ENCODE assay signal across 33 cellular contexts in the genomic region with DNA sequence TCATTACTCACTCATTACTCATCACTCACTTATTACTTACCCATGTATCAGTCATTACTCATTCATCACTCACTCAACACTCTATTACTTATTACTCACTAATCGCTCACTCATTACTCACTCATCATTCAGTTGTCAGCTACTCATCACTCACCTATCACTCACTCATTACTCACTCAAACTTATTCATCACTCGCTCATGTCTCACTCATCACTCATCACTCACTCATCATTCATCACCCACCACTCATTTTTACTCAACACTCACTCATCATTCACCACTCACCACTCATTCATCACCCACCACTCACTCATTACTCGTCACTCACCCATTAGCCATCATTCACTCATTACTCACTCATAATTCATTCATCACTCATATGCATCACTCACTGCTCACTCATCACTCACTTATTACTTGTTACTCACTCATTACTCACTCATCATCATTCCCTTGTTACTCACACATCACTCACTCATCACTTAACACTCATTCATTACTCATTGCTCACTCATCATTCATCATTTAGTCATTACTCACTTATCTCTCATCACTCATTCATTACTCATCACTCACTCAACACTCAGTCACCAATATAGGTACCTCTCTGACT.
DNase-seq lines count a peak whose midpoint lies in the region; ATAC-seq and TF ChIP-seq lines count a peak whose summit lies in the region.
"Had no signal": no experiment of that assay in that cellular context is flagged by ENCODE, and none has a peak within 500 bp of the region (broad histone marks: within the 10 kb centered on the region; RNA-seq: fewer than 3 reads in every experiment).

No MANE protein-coding gene starts in this region.

- H3K9me3 Mint-ChIP-seq in activated CD4-positive, alpha-beta T cell treated with anti-CD3 and anti-CD28 coated beads for 36 hours (ENCODE audit: low read depth), result no peaks in the 10 kb centered on the region
- H3K9me3 Mint-ChIP-seq: central memory CD8-positive, alpha-beta T cell; dendritic cell treated with granulocyte-macrophage colony-stimulating factor and Interleukin-4, amounts not matched to agents 40 ng/mL and 50 ng/mL, for 4 days; type B pancreatic cell had no signal

- no peak overlapping the region for H2AFZ ChIP-seq in HCT116 (ENCODE audit: low read depth, low read length, poor library complexity, severe bottlenecking)
- no peak overlapping the region for H2AFZ ChIP-seq in neural cell (ENCODE audit: low read depth, low read length)

- no peak overlapping the region for H3K4me3 Mint-ChIP-seq in activated CD4-positive, alpha-beta T cell treated with anti-CD3 and anti-CD28 coated beads for 36 hours
- H3K4me3 Mint-ChIP-seq: central memory CD8-positive, alpha-beta T cell; dendritic cell treated with granulocyte-macrophage colony-stimulating factor and Interleukin-4, amounts not matched to agents 40 ng/mL and 50 ng/mL, for 4 days; endodermal cell; naive B cell; type B pancreatic cell had no signal

- H3K27ac Mint-ChIP-seq in activated CD4-positive, alpha-beta T cell treated with anti-CD3 and anti-CD28 coated beads for 36 hours, result no peak overlapping the region
- H3K27ac Mint-ChIP-seq: dendritic cell treated with granulocyte-macrophage colony-stimulating factor and Interleukin-4, amounts not matched to agents 40 ng/mL and 50 ng/mL, for 4 days; endodermal cell; naive B cell; progenitor cell of endocrine pancreas; type B pancreatic cell had no signal

- no peaks in the 10 kb centered on the region for H3K27me3 Mint-ChIP-seq in activated CD4-positive, alpha-beta T cell treated with anti-CD3 and anti-CD28 coated beads for 36 hours
- H3K27me3 Mint-ChIP-seq: central memory CD8-positive, alpha-beta T cell; dendritic cell treated with granulocyte-macrophage colony-stimulating factor and Interleukin-4, amounts not matched to agents 40 ng/mL and 50 ng/mL, for 4 days; naive B cell; progenitor cell of endocrine pancreas had no signal

- H3K79me2 ChIP-seq in HCT116 (ENCODE audit: insufficient read depth, low read length) (no peaks in the 10 kb centered on the region), neural cell (replicated peaks; ENCODE audit: insufficient read depth, low read length) (no peaks in the 10 kb centered on the region)

- peak; percentile 64 for TF ChIP-seq EP300 in neural cell (conservative IDR thresholded peaks at IDR 0.05; ENCODE audit: poor library complexity, severe bottlenecking)

- intact Hi-C loops in activated CD4-positive, alpha-beta T cell treated with anti-CD3 and anti-CD28 coated beads for 36 hours (cut with DNase I, micrococcal nuclease), result loop anchor here in 1 of 2 experiments (2.0 kb wide), 1 partner anchor 389 kb away; no protein-coding TSS in a partner anchor
- intact Hi-C loops in HCT116 (cut with micrococcal nuclease), result no loop called here

- no peaks in the 10 kb centered on the region for H3F3A ChIP-seq in neural cell (ENCODE audit: insufficient read depth, low read length, poor library complexity, severe bottlenecking)

- H3K9ac ChIP-seq in HCT116 (ENCODE audit: low read length) (no peak overlapping the region), neural cell (ENCODE audit: low read length) (no peak overlapping the region)

- peaks cover 0 to 11% of the 10 kb centered on the region in 2 experiments; a peak in 2 of 4 replicates for H3K9me3 ChIP-seq in HCT116 (ENCODE audit: control insufficient read depth in 1 of 2, insufficient read depth in 1 of 2, low read depth in 1 of 2, low read length in 2 of 2)
- no peaks in the 10 kb centered on the region for H3K9me3 ChIP-seq in neural cell (ENCODE audit: low read length)
- H3K9me3 ChIP-seq: esophagus muscularis mucosa had no signal

- H4K20me1 ChIP-seq in HCT116 (ENCODE audit: insufficient read depth), result no peaks in the 10 kb centered on the region
- no peaks in the 10 kb centered on the region for H4K20me1 ChIP-seq in neural cell (ENCODE audit: insufficient read depth)

- no TSS peak for BruUV-seq in HCT116 (replicated peaks; lab: Mats Ljungman, UMichigan)

- CTCF ChIA-PET in activated CD4-positive, alpha-beta T cell treated with anti-CD3 and anti-CD28 coated beads for 36 hours (lab: Charles Lee), result no interaction called here
- CTCF ChIA-PET in HCT116 (lab: Charles Lee), result no interaction called here

- no peaks in the 10 kb centered on the region for H3K4me1 ChIP-seq in HCT116 (ENCODE audit: control insufficient read depth in 1 of 2, insufficient read depth in 2 of 2, low read length in 2 of 2)
- H3K4me1 ChIP-seq: body of pancreas, esophagus muscularis mucosa had no signal

- H3K9me2 ChIP-seq in HCT116 (ENCODE audit: insufficient read depth) (no peaks in the 10 kb centered on the region), neural cell (ENCODE audit: insufficient read depth, low read length) (no peaks in the 10 kb centered on the region)

- ATAC-seq in activated CD4-positive, alpha-beta T cell treated with anti-CD3 and anti-CD28 coated beads for 36 hours, result peak; percentile 80
- no peak for ATAC-seq in HCT116
- ATAC-seq: body of pancreas, PC-3, sciatic nerve had no signal

- POLR2A ChIA-PET in activated CD4-positive, alpha-beta T cell treated with anti-CD3 and anti-CD28 coated beads for 36 hours (lab: Charles Lee), result no interaction called here
- POLR2A ChIA-PET in HCT116 (lab: Charles Lee), result no interaction called here

- H3K36me3 ChIP-seq in HCT116 (ENCODE audit: control insufficient read depth in 1 of 2, insufficient read depth in 2 of 2, low read length in 2 of 2), result no peaks in the 10 kb centered on the region
- H3K36me3 ChIP-seq in neural cell (ENCODE audit: insufficient read depth, low read length), result no peaks in the 10 kb centered on the region
- H3K36me3 ChIP-seq: esophagus muscularis mucosa had no signal

- H3K4me2 ChIP-seq in HCT116 (ENCODE audit: low read length) (no peak overlapping the region), neural cell (ENCODE audit: low read length) (no peak overlapping the region)

- no peak for TF ChIP-seq CTCF in HCT116 (IDR thresholded peaks at IDR 0.05 in 2 of 3, conservative IDR thresholded peaks at IDR 0.05 in 1 of 3; ENCODE audit: borderline replicate concordance in 1 of 3, insufficient read depth in 1 of 3, low read depth in 2 of 3, low read length in 2 of 3)
- no peak for TF ChIP-seq CTCF in neural cell (IDR thresholded peaks at IDR 0.05; ENCODE audit: poor library complexity, severe bottlenecking)

- H3K27me3 ChIP-seq in HCT116 (ENCODE audit: insufficient read depth, low read length), result no peaks in the 10 kb centered on the region
- no peaks in the 10 kb centered on the region for H3K27me3 ChIP-seq in neural cell (ENCODE audit: insufficient read depth, low read depth, low read length)
- H3K27me3 ChIP-seq: esophagus muscularis mucosa had no signal

- RAD21 ChIA-PET in HCT116 (lab: Charles Lee; ENCODE audit: low non-redundant PET in 1 of 2, low total read pairs in 2 of 2, uncharacterized antibody in 2 of 2, unreplicated experiment in 2 of 2), result no interaction called here

- H3K36me3 Mint-ChIP-seq in activated CD4-positive, alpha-beta T cell treated with anti-CD3 and anti-CD28 coated beads for 36 hours (ENCODE audit: low read depth), result no peaks in the 10 kb centered on the region
- H3K36me3 Mint-ChIP-seq: naive B cell, type B pancreatic cell had no signal

- peak overlapping the region; percentile 67; the same call in 1 of the 2 replicates for H3K27ac ChIP-seq in HCT116 (ENCODE audit: low read depth, low read length)
- H3K27ac ChIP-seq in neural cell (ENCODE audit: low read length), result no peak overlapping the region
- H3K27ac ChIP-seq: body of pancreas, esophagus muscularis mucosa, HL-60 had no signal

- TF ChIP-seq POLR2A in HCT116 (IDR thresholded peaks at IDR 0.05; ENCODE audit: borderline replicate concordance, extremely low read depth, insufficient read depth, insufficient read length), result no peak

- DNase-seq in activated CD4-positive, alpha-beta T cell treated with anti-CD3 and anti-CD28 coated beads for 36 hours, result peak; percentile 8
- no peak for DNase-seq in activated CD4-positive, alpha-beta T cell treated with anti-CD3 and anti-CD28 coated beads for 1 hour
- DNase-seq in HCT116 (ENCODE audit: low read depth, low spot score) (peak; percentile 19), RKO (ENCODE audit: low spot score) (peak; percentile 77), hippocampal formation (lab: John Stamatoyannopoulos, UW) (no peak), AG08396 (ENCODE audit: low spot score) (no peak)
- DNase-seq in effector CD8-positive, alpha-beta T cell (lab: John Stamatoyannopoulos, UW), result no peak
- DNase-seq: 8988T; activated CD4-positive, alpha-beta T cell treated with anti-CD3 and anti-CD28 coated beads for 4 hours; activated CD8-positive, alpha-beta memory T cell treated with anti-CD3 and anti-CD28 coated beads for 24 hours; activated gamma-delta T cell treated with Interleukin-2 at 50 U/mL for 16 hours; activated T-cell treated with anti-CD3 and anti-CD28 coated beads for 4 hours; body of pancreas; DND-41; endodermal cell; GF-D8; midbrain; naive B cell; NCI-H1417 treated with DMSO at 0.1 percent for 48 hours; NCI-H2029 treated with DMSO at 0.1 percent for 48 hours; NCI-H69; nucleus accumbens; PC-3; SHP77; stimulated activated CD4-positive, alpha-beta T cell treated with anti-CD3 and anti-CD28 coated beads, Interleukin-4, amount 100 ng/mL, for 4 hours had no signal

- H3K4me3 ChIP-seq in HCT116 (replicated peaks in 1 of 2; ENCODE audit: low read depth in 1 of 2, low read length in 2 of 2) (no peak overlapping the region), neural cell (ENCODE audit: low read length) (no peak overlapping the region)
- H3K4me3 ChIP-seq: body of pancreas, esophagus muscularis mucosa had no signal

- H3K4me1 Mint-ChIP-seq in activated CD4-positive, alpha-beta T cell treated with anti-CD3 and anti-CD28 coated beads for 36 hours, result no peaks in the 10 kb centered on the region
- H3K4me1 Mint-ChIP-seq: central memory CD8-positive, alpha-beta T cell; endodermal cell had no signal

- TF ChIP-seq RAD21 in HCT116 (IDR thresholded peaks at IDR 0.05; ENCODE audit: low read depth) (no peak), neural cell (conservative IDR thresholded peaks at IDR 0.05) (no peak)

TF ChIP-seq in HCT116, 20 proteins besides CTCF, POLR2A, EP300 and RAD21 (continues in another document):
- TF ChIP-seq YY1 (IDR thresholded peaks at IDR 0.05; ENCODE audit: extremely low read depth, insufficient replicate concordance, low read depth, low read length), result no peak
- TF ChIP-seq FOSL1 (IDR thresholded peaks at IDR 0.05; ENCODE audit: low read depth), result peak; percentile 12; the same call in 1 of the 2 replicates
- TF ChIP-seq EZH2 (IDR thresholded peaks at IDR 0.05), result no peak
- TF ChIP-seq SRF (IDR thresholded peaks at IDR 0.05; ENCODE audit: low read depth), result no peak
- TF ChIP-seq CEBPB (IDR thresholded peaks at IDR 0.05; ENCODE audit: low read depth), result no peak

Comparison
In these comparisons a context has a peak if more than half of its experiments do, and no peak if none do; other contexts are left out.
1. DNase-seq: peak in activated CD4-positive, alpha-beta T cell treated with anti-CD3 and anti-CD28 coated beads for 36 hours (single experiment), HCT116 (single experiment) and RKO (single experiment); none in activated CD4-positive, alpha-beta T cell treated with anti-CD3 and anti-CD28 coated beads for 1 hour (single experiment), effector CD8-positive, alpha-beta T cell (single experiment), hippocampal formation (0 of 2) and AG08396 (single experiment).